8 cellular contexts compared by ENCODE assay signal in the genomic region with DNA sequence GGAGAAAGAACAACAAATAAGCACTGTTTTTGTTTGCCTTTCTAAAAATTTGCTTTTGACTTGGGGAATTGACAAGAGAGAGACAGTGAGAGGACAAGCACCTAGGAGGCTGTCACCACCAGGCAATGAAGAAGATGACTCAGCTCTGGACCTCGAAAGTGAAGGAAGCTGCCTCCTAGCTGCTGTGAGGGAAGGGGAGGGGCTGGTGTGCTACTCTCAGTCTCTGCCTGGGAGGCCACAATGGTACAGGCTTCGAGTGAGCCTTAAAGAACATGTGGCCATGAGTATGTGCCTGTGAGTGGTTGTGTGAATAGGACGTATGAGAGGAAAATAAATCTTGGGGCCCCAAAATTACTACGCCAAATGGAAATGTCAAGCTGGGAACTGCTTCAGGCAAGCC. TPM values are rescaled to one million over a fixed set of nuclear protein-coding genes. Genes with fewer than 3 reads are reported as not detected.
A peak's percentile ranks its signal among the peaks of the same experiment; 100 is the strongest.
DNase-seq lines count a peak whose midpoint lies in the region; ATAC-seq and TF ChIP-seq lines count a peak whose summit lies in the region.

No MANE protein-coding gene starts in this region.

- no peaks in the 10 kb centered on the region for H3K27me3 ChIP-seq in BJ (ENCODE audit: control insufficient read depth, insufficient read depth, low read length)
- no peaks in the 10 kb centered on the region for H3K27me3 ChIP-seq in colonic mucosa

- POLR2A ChIA-PET in BJ (lab: Charles Lee), result interaction anchor here (0.6 kb wide), 1 partner anchor 241 kb away, joined by 5 read pairs; no protein-coding TSS in a partner anchor

- TF ChIP-seq CTCF in BJ (IDR thresholded peaks at IDR 0.05; ENCODE audit: insufficient read depth, low read depth, low read length) (peak; percentile 35; the same call in 1 of the 2 replicates), fibroblast of mammary gland (conservative IDR thresholded peaks at IDR 0.05; ENCODE audit: control insufficient read depth, insufficient read depth, low read depth, low read length) (no peak), colonic mucosa (IDR thresholded peaks at IDR 0.05) (no peak)

- ATAC-seq in HG03025 (IDR thresholded peaks at IDR 0.05; ENCODE audit: low FRiP score, unreplicated experiment), result peak; percentile 98

- no peaks in the 10 kb centered on the region for H3K4me1 ChIP-seq in colonic mucosa

- H3K36me3 ChIP-seq in BJ (ENCODE audit: control insufficient read depth, insufficient read depth, low read length) (no peaks in the 10 kb centered on the region), colonic mucosa (no peaks in the 10 kb centered on the region)

- CTCF ChIA-PET in BJ (lab: Yijun Ruan, JAX), result interaction anchor here (0.7 to 2.1 kb wide), 3 partner anchors 543 to 1169 kb away, joined by 3 to 7 read pairs (median 4); no protein-coding TSS in a partner anchor

- DNase-seq in BJ (ENCODE audit: low read depth), result no peak
- peak; percentile 23 for DNase-seq in GM19238 (ENCODE audit: insufficient read length, low spot score)
- peak; percentile 72 for DNase-seq in RPMI7951 (ENCODE audit: low read depth)
- DNase-seq in fibroblast of mammary gland (ENCODE audit: low read depth), result peak; percentile 35
- DNase-seq in RKO (ENCODE audit: low spot score), result no peak
- DNase-seq in colonic mucosa, result no peak
- no peak for DNase-seq in activated effector memory CD4-positive, alpha-beta T cell treated with anti-CD3 and anti-CD28 coated beads, Interleukin-2, amount 50 U/mL, for 16 hours

- H3K27ac ChIP-seq in colonic mucosa, result no peak overlapping the region

- intact Hi-C loops in colonic mucosa (cut with DNase I), result loop anchor here (10.0 kb wide), 1 partner anchor 962 kb away; no protein-coding TSS in a partner anchor

- no peak overlapping the region for H3K9ac ChIP-seq in colonic mucosa (ENCODE audit: low read depth in 2 of 2, low read length in 2 of 2)

- H3K9me3 ChIP-seq in colonic mucosa, result no peaks in the 10 kb centered on the region

- H3K4me3 ChIP-seq in BJ (ENCODE audit: low read depth, low read length), result no peak overlapping the region
- H3K4me3 ChIP-seq in fibroblast of mammary gland (ENCODE audit: control insufficient read depth, low read depth, low read length), result no peak overlapping the region
- no peak overlapping the region for H3K4me3 ChIP-seq in colonic mucosa

RNA-seq across cellular contexts. Expression of gene PLK2, which starts 7.1 kb away (rescaled TPM):
- 20.7 and 21.7 TPM in 2 replicates for polyA plus RNA-seq in BJ (2011; rRNA removed)
- 41.0 and 47.9 TPM in 2 replicates for polyA minus RNA-seq in BJ (2011; rRNA and poly(A)+ RNA removed)
- total RNA-seq in RPMI7951 (2014; rRNA removed; shearing (Covaris generic)), result 120 and 137 TPM in 2 replicates
- total RNA-seq in colonic mucosa, result 10 to 100 TPM; 21.8 to 28.3 TPM

RNA-seq across cellular contexts. Expression of gene GAPT, which starts 24.3 kb away (rescaled TPM):
- polyA plus RNA-seq in BJ (2011; rRNA removed), result not detected in 2 replicates
- polyA minus RNA-seq in BJ (2011; rRNA and poly(A)+ RNA removed), result not detected in 2 replicates
- not detected in 2 replicates for total RNA-seq in RPMI7951 (2014; rRNA removed; shearing (Covaris generic))
- 1 to 10 TPM in 1 of 2 donors, under 1 TPM in 1; 0.69 to 1.3 TPM for total RNA-seq in colonic mucosa

Comparison
In these comparisons a context has a peak if more than half of its experiments do, and no peak if none do; other contexts are left out.
1. DNase-seq: peak in GM19238 (single experiment), RPMI7951 (single experiment) and fibroblast of mammary gland (single experiment); none in BJ (single experiment), RKO (single experiment), colonic mucosa (single experiment) and activated effector memory CD4-positive, alpha-beta T cell treated with anti-CD3 and anti-CD28 coated beads, Interleukin-2, amount 50 U/mL, for 16 hours (single experiment).